In genomic region chr6:146191600-146191999, GRCh38 we compare ENCODE assay signal across 28 cellular contexts.
"Had no signal": no experiment of that assay in that cellular context is flagged by ENCODE, and none has a peak within 500 bp of the region (broad histone marks: within the 10 kb centered on the region; RNA-seq: fewer than 3 reads in every experiment).

No MANE protein-coding gene starts in this region.

- H3K36me3 Mint-ChIP-seq: naive B cell; naive thymus-derived CD8-positive, alpha-beta T cell; natural killer cell treated with Interleukin-12 subunit alpha and Interleukin-12 subunit beta and Interleukin-15 and Interleukin-18, amount 100 ng/mL, for 72 hours; stimulated activated effector memory CD8-positive, alpha-beta T cell treated with anti-CD3 and anti-CD28 coated beads, Interleukin-12 subunit alpha, Interleukin-12 subunit beta, amount 100 ng/mL, for 72 hours; stimulated activated naive B cell treated with anti-CD40 and anti-IgM and Interleukin-4, amounts not matched to agents 10 μg/mL and 1 μg/mL and 100 μg/mL, for 72 hours; type B pancreatic cell had no signal

- H3K27ac ChIP-seq: neutrophil, pancreas, prostate gland, right lobe of liver, sigmoid colon, stomach, suprapubic skin, testis, tibial artery, transverse colon, upper lobe of right lung, uterus had no signal

- ATAC-seq: naive thymus-derived CD8-positive, alpha-beta T cell; natural killer cell treated with Interleukin-12 subunit alpha and Interleukin-12 subunit beta and Interleukin-15 and Interleukin-18, amount 100 ng/mL, for 72 hours; pancreas; right cardiac atrium; right lobe of liver; stimulated activated effector memory CD8-positive, alpha-beta T cell treated with anti-CD3 and anti-CD28 coated beads, Interleukin-12 subunit alpha, Interleukin-12 subunit beta, amount 100 ng/mL, for 72 hours; stimulated activated naive B cell treated with anti-CD40 and anti-IgM and Interleukin-4, amounts not matched to agents 10 μg/mL and 1 μg/mL and 100 μg/mL, for 72 hours; upper lobe of right lung had no signal

- H3K27me3 ChIP-seq: neutrophil, pancreas, right lobe of liver, sigmoid colon, stomach, suprapubic skin, testis, tibial artery, transverse colon, upper lobe of right lung, uterus had no signal

- H3K4me3 ChIP-seq: pancreas, prostate gland, right lobe of liver, sigmoid colon, stomach, suprapubic skin, testis, tibial artery, transverse colon, upper lobe of right lung, uterus had no signal

- H3K4me3 Mint-ChIP-seq: naive B cell; naive thymus-derived CD8-positive, alpha-beta T cell; natural killer cell treated with Interleukin-12 subunit alpha and Interleukin-12 subunit beta and Interleukin-15 and Interleukin-18, amount 100 ng/mL, for 72 hours; nephron progenitor cell; stimulated activated effector memory CD8-positive, alpha-beta T cell treated with anti-CD3 and anti-CD28 coated beads, Interleukin-12 subunit alpha, Interleukin-12 subunit beta, amount 100 ng/mL, for 72 hours; stimulated activated naive B cell treated with anti-CD40 and anti-IgM and Interleukin-4, amounts not matched to agents 10 μg/mL and 1 μg/mL and 100 μg/mL, for 72 hours; stimulated activated naive CD8-positive, alpha-beta T cell treated with anti-CD3 and anti-CD28 coated beads, Interleukin-15, Interleukin-2, amounts not matched to agents 100 ng/mL and 50 ng/mL, for 24 hours; type B pancreatic cell had no signal

- H3K27ac Mint-ChIP-seq: naive B cell; naive thymus-derived CD8-positive, alpha-beta T cell; natural killer cell treated with Interleukin-12 subunit alpha and Interleukin-12 subunit beta and Interleukin-15 and Interleukin-18, amount 100 ng/mL, for 72 hours; nephron progenitor cell; stimulated activated effector memory CD8-positive, alpha-beta T cell treated with anti-CD3 and anti-CD28 coated beads, Interleukin-12 subunit alpha, Interleukin-12 subunit beta, amount 100 ng/mL, for 72 hours; stimulated activated naive B cell treated with anti-CD40 and anti-IgM and Interleukin-4, amounts not matched to agents 10 μg/mL and 1 μg/mL and 100 μg/mL, for 72 hours; stimulated activated naive CD8-positive, alpha-beta T cell treated with anti-CD3 and anti-CD28 coated beads, Interleukin-15, Interleukin-2, amounts not matched to agents 100 ng/mL and 50 ng/mL, for 24 hours; type B pancreatic cell had no signal

- H3K4me1 Mint-ChIP-seq: naive B cell; naive thymus-derived CD8-positive, alpha-beta T cell; nephron progenitor cell; stimulated activated effector memory CD8-positive, alpha-beta T cell treated with anti-CD3 and anti-CD28 coated beads, Interleukin-12 subunit alpha, Interleukin-12 subunit beta, amount 100 ng/mL, for 72 hours; stimulated activated naive B cell treated with anti-CD40 and anti-IgM and Interleukin-4, amounts not matched to agents 10 μg/mL and 1 μg/mL and 100 μg/mL, for 72 hours had no signal

- H3K27me3 Mint-ChIP-seq: naive B cell; natural killer cell treated with Interleukin-12 subunit alpha and Interleukin-12 subunit beta and Interleukin-15 and Interleukin-18, amount 100 ng/mL, for 72 hours; stimulated activated naive B cell treated with anti-CD40 and anti-IgM and Interleukin-4, amounts not matched to agents 10 μg/mL and 1 μg/mL and 100 μg/mL, for 72 hours; stimulated activated naive CD8-positive, alpha-beta T cell treated with anti-CD3 and anti-CD28 coated beads, Interleukin-15, Interleukin-2, amounts not matched to agents 100 ng/mL and 50 ng/mL, for 24 hours had no signal

- H3K36me3 ChIP-seq: neutrophil, pancreas, prostate gland, right lobe of liver, sigmoid colon, stomach, suprapubic skin, tibial artery, transverse colon, upper lobe of right lung, uterus had no signal

- DNase-seq: naive B cell; naive thymus-derived CD8-positive, alpha-beta T cell; nephron progenitor cell; nucleus accumbens; pancreas; right cardiac atrium; right lobe of liver; sigmoid colon; small intestine; stimulated activated CD4-positive, alpha-beta T cell treated with anti-CD3 and anti-CD28 coated beads, Interleukin-15, amount 100 ng/mL, for 24 hours; stimulated activated CD4-positive, alpha-beta T cell treated with anti-CD3 and anti-CD28 coated beads, Interleukin-2, amount 100 ng/mL, for 24 hours; stimulated activated CD4-positive, alpha-beta T cell treated with anti-CD3 and anti-CD28 coated beads, Interleukin-2, amount 100 ng/mL, for 48 hours; stimulated activated CD4-positive, alpha-beta T cell treated with anti-CD3 and anti-CD28 coated beads, Interleukin-4, amount 100 ng/mL, for 24 hours; stimulated activated naive B cell treated with anti-CD40 and anti-IgM and Interleukin-4, amounts not matched to agents 10 μg/mL and 1 μg/mL and 100 μg/mL, for 72 hours; stimulated activated naive CD4-positive, alpha-beta T cell treated with Interleukin-2 at 50 U/mL for 16 hours; stomach; testis; tibial artery; transverse colon; upper lobe of right lung; uterus had no signal

- H3K9me3 Mint-ChIP-seq: nephron progenitor cell; stimulated activated naive B cell treated with anti-CD40 and anti-IgM and Interleukin-4, amounts not matched to agents 10 μg/mL and 1 μg/mL and 100 μg/mL, for 72 hours; stimulated activated naive CD8-positive, alpha-beta T cell treated with anti-CD3 and anti-CD28 coated beads, Interleukin-15, Interleukin-2, amounts not matched to agents 100 ng/mL and 50 ng/mL, for 24 hours; type B pancreatic cell had no signal

- H3K4me1 ChIP-seq: pancreas, prostate gland, right lobe of liver, sigmoid colon, stomach, suprapubic skin, testis, tibial artery, transverse colon, upper lobe of right lung, uterus had no signal

- H3K9me3 ChIP-seq: neutrophil, pancreas, prostate gland, right lobe of liver, sigmoid colon, stomach, suprapubic skin, testis, tibial artery, transverse colon, upper lobe of right lung, uterus had no signal
